8 cellular contexts compared by ENCODE assay signal in genomic region chr6:139370047-139370706, GRCh38. TPM values are rescaled to one million over a fixed set of nuclear protein-coding genes. Genes with fewer than 3 reads are reported as not detected.
DNase-seq lines count a peak whose midpoint lies in the region; ATAC-seq and TF ChIP-seq lines count a peak whose summit lies in the region.

No MANE protein-coding gene starts in this region.

- H3K9me3 Mint-ChIP-seq in T-helper 2 cell treated with Interferon-gamma antibody and Interleukin-4, amounts not matched to agents 5 μg/mL and 100 μg/mL, for 36 hours: no peaks in the 10 kb centered on the region
- H3K9me3 Mint-ChIP-seq in nephron: no peaks in the 10 kb centered on the region

- ATAC-seq in GM21723 (IDR thresholded peaks at IDR 0.05; ENCODE audit: unreplicated experiment): no peak
- ATAC-seq in GM18867 (IDR thresholded peaks at IDR 0.05; ENCODE audit: unreplicated experiment): no peak

- H3K27me3 Mint-ChIP-seq in T-helper 2 cell treated with Interferon-gamma antibody and Interleukin-4, amounts not matched to agents 5 μg/mL and 100 μg/mL, for 36 hours (ENCODE audit: low read depth): no peaks in the 10 kb centered on the region
- H3K27me3 Mint-ChIP-seq in nephron (ENCODE audit: low read depth): no peaks in the 10 kb centered on the region

- peaks cover 36% of the 10 kb centered on the region for H3K36me3 Mint-ChIP-seq in T-helper 2 cell treated with Interferon-gamma antibody and Interleukin-4, amounts not matched to agents 5 μg/mL and 100 μg/mL, for 36 hours (ENCODE audit: low read depth)
- peaks cover 40% of the 10 kb centered on the region for H3K36me3 Mint-ChIP-seq in nephron (ENCODE audit: low read depth)

- no peak overlapping the region for H3K27ac Mint-ChIP-seq in T-helper 2 cell treated with Interferon-gamma antibody and Interleukin-4, amounts not matched to agents 5 μg/mL and 100 μg/mL, for 36 hours
- peak overlapping the region; percentile 68 to 94 (median 71) for H3K27ac Mint-ChIP-seq in nephron

- H3K4me1 Mint-ChIP-seq in T-helper 2 cell treated with Interferon-gamma antibody and Interleukin-4, amounts not matched to agents 5 μg/mL and 100 μg/mL, for 36 hours (ENCODE audit: low read depth): peaks cover 48% of the 10 kb centered on the region
- H3K4me1 Mint-ChIP-seq in nephron: peaks cover 49% of the 10 kb centered on the region

- H3K4me3 Mint-ChIP-seq in T-helper 2 cell treated with Interferon-gamma antibody and Interleukin-4, amounts not matched to agents 5 μg/mL and 100 μg/mL, for 36 hours: peak overlapping the region; percentile 63
- H3K4me3 Mint-ChIP-seq in nephron: peak overlapping the region; percentile 99

- no peak for DNase-seq in T-helper 2 cell treated with Interferon-gamma antibody and Interleukin-4, amounts not matched to agents 5 μg/mL and 100 μg/mL, for 36 hours (ENCODE audit: low spot score)
- no peak for DNase-seq in T-helper 2 cell
- peak; percentile 90 for DNase-seq in OCI-M1 (lab: John Stamatoyannopoulos, UW)
- peak; percentile 47 for DNase-seq in dermis blood vessel endothelial cell
- DNase-seq in COR-L47 (lab: John Stamatoyannopoulos, UW): no peak

- TF ChIP-seq CTCF in nephron (IDR thresholded peaks at IDR 0.05; ENCODE audit: unreplicated experiment in 3 of 3): no peak

RNA-seq across cellular contexts. Expression of gene CITED2, which starts 4.3 kb away (rescaled TPM):
- 28.8 and 50.0 TPM in 2 replicates for total RNA-seq in dermis blood vessel endothelial cell

Comparison
In these comparisons a context has a peak if more than half of its experiments do, and no peak if none do; other contexts are left out.
1. DNase-seq: peak in OCI-M1 (single experiment) and dermis blood vessel endothelial cell (single experiment); none in T-helper 2 cell treated with Interferon-gamma antibody and Interleukin-4, amounts not matched to agents 5 μg/mL and 100 μg/mL, for 36 hours (single experiment), T-helper 2 cell (0 of 5) and COR-L47 (single experiment).